In the genomic region with DNA sequence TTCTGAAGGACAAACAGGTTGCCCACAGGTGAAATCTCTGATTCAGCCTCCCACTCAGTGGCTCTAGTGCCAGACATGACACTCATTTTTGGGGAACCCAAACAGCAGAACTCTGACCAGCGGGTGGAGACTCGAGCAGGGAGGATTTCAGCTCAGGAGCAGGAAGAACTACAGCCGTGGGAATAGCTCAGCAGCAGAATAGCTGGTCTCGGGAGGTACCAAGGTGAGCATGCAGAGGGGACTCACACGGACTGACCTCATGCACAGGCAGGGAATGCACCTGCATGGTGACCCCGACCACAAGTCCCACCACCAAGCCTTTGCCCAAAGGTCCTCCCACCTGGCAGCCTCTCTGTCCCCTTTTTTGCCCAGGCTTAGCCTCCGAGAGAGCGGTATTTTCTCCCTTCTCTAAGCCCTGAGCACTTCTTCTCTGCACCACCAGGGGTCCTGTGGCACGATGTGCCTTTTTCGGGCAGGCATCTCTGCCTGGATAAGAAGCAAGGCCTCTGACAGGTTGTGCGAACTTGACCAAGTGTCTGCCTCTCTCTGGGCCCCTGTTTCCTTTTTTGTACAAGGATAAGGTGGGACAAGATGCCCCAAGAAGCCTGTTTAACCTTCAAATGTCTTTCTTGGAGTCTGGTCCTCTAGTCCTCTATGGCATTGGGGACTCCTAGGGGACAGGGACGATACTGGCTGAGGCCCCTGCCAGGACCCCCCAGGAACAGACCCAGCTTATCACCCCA, we compare ENCODE assay signal across 8 cellular contexts. TPM values are rescaled to one million over a fixed set of nuclear protein-coding genes. Genes with fewer than 3 reads are reported as not detected.
DNase-seq lines count a peak whose midpoint lies in the region; ATAC-seq and TF ChIP-seq lines count a peak whose summit lies in the region.

No MANE protein-coding gene starts in this region.

- DNase-seq in DMS114 treated with DMSO at 0.1 percent for 48 hours (lab: John Stamatoyannopoulos, UW; ENCODE audit: unreplicated experiment) (peak; percentile 48), SKM-1 treated with dmso at 0.1 percent for 144 hours (lab: John Stamatoyannopoulos, UW; ENCODE audit: unreplicated experiment) (peak; percentile 26), right atrium auricular region (ENCODE audit: low spot score) (peak; percentile 77)
- DNase-seq in activated naive CD4-positive, alpha-beta T cell treated with anti-CD3 and anti-CD28 coated beads, Interleukin-2, amount 50 U/mL, for 72 hours (ENCODE audit: low spot score in 2 of 2), result peak in 1 of 2 donors; percentile 70
- DNase-seq in stimulated activated CD4-positive, alpha-beta T cell treated with anti-CD3 and anti-CD28 coated beads, Interleukin-1b, Interleukin-23, amount 100 ng/mL, for 4 hours (ENCODE audit: low read depth in 2 of 2), result peak; percentile 52 to 65

- no peaks in the 10 kb centered on the region for H3K36me3 Mint-ChIP-seq in activated naive CD4-positive, alpha-beta T cell treated with anti-CD3 and anti-CD28 coated beads, Interleukin-2, amount 50 U/mL, for 72 hours

- ATAC-seq in HG02852 (IDR thresholded peaks at IDR 0.05; ENCODE audit: unreplicated experiment) (peak; percentile 60), HG03457 (IDR thresholded peaks at IDR 0.05; ENCODE audit: unreplicated experiment) (no peak), HG03469 (IDR thresholded peaks at IDR 0.05; ENCODE audit: unreplicated experiment) (no peak)
- peak; percentile 93 for ATAC-seq in activated naive CD4-positive, alpha-beta T cell treated with anti-CD3 and anti-CD28 coated beads, Interleukin-2, amount 50 U/mL, for 72 hours

- H3K36me3 ChIP-seq in right atrium auricular region, result no peaks in the 10 kb centered on the region

- peaks cover 0 to 26% of the 10 kb centered on the region in 2 donors for H3K4me1 ChIP-seq in right atrium auricular region

- H3K4me3 ChIP-seq in right atrium auricular region, result no peak overlapping the region

- H3K9me3 Mint-ChIP-seq in activated naive CD4-positive, alpha-beta T cell treated with anti-CD3 and anti-CD28 coated beads, Interleukin-2, amount 50 U/mL, for 72 hours, result no peaks in the 10 kb centered on the region

- peak; percentile 77 to 83 for TF ChIP-seq CTCF in right atrium auricular region (IDR thresholded peaks at IDR 0.05)

- H3K27ac Mint-ChIP-seq in activated naive CD4-positive, alpha-beta T cell treated with anti-CD3 and anti-CD28 coated beads, Interleukin-2, amount 50 U/mL, for 72 hours, result peak overlapping the region in 1 of 2 donors; percentile 36

- no peaks in the 10 kb centered on the region for H3K27me3 ChIP-seq in right atrium auricular region

- H3K27ac ChIP-seq in right atrium auricular region, result no peak overlapping the region

- no peaks in the 10 kb centered on the region for H3K9me3 ChIP-seq in right atrium auricular region

RNA-seq across cellular contexts. Expression of a gene that starts 8.8 kb away (rescaled TPM):
- total RNA-seq in activated naive CD4-positive, alpha-beta T cell treated with anti-CD3 and anti-CD28 coated beads, Interleukin-2, amount 50 U/mL, for 72 hours, result under 1 TPM; 0.29 to 0.68 TPM
- total RNA-seq in right atrium auricular region, result 10 to 100 TPM in 1 of 2 donors, 1 to 10 TPM in 1; 5.7 to 19.8 TPM

RNA-seq across cellular contexts. Expression of a gene that starts 28.2 kb away (rescaled TPM):
- 100 to 1,000 TPM in 1 of 2 donors, 10 to 100 TPM in 1; 55.4 to 110 TPM for total RNA-seq in activated naive CD4-positive, alpha-beta T cell treated with anti-CD3 and anti-CD28 coated beads, Interleukin-2, amount 50 U/mL, for 72 hours
- total RNA-seq in right atrium auricular region, result 10 to 100 TPM; 40.2 to 43.3 TPM

RNA-seq across cellular contexts. Expression of a gene that starts 39.9 kb away (rescaled TPM):
- total RNA-seq in activated naive CD4-positive, alpha-beta T cell treated with anti-CD3 and anti-CD28 coated beads, Interleukin-2, amount 50 U/mL, for 72 hours, result 10 to 100 TPM; 12.8 to 16.5 TPM
- total RNA-seq in right atrium auricular region, result 10 to 100 TPM; 23.5 to 35.0 TPM

Comparison
In these comparisons a context has a peak if more than half of its experiments do, and no peak if none do; other contexts are left out.
1. ATAC-seq: peak in HG02852 (single experiment) and activated naive CD4-positive, alpha-beta T cell treated with anti-CD3 and anti-CD28 coated beads, Interleukin-2, amount 50 U/mL, for 72 hours (2 of 2); none in HG03457 (single experiment) and HG03469 (single experiment).